ENCODE assay signal across 8 cellular contexts in the genomic region with DNA sequence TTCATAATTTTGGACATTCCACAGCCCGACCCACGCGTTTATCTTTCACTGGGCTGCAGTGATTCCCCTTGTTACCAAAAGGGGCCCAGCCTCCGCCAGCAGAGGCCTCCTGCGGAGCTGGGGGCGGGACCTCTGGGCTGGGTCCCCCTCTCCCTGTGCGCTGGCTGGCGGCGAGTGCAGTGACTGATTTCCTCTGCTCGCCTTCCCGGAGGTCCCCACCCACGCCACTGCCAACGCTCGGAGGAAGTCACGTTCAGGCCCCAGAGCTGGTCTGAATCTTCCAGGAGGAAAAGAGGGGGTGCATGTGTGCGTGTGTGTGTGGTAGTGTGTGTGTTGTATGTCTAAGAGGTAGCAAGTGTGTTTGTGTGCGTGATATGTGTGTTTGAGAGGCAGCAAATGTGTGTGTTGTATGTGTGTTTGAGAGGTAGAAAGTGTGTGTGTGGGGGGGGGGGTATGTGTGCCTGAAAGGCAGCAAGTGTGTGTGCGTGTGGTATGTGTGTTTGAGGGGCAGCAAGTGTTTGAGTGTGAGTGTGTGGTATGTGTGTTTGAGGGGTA. TPM values are rescaled to one million over a fixed set of nuclear protein-coding genes. Genes with fewer than 3 reads are reported as not detected.
A peak's percentile ranks its signal among the peaks of the same experiment; 100 is the strongest.
DNase-seq lines count a peak whose midpoint lies in the region; ATAC-seq lines count a peak whose summit lies in the region.

No MANE protein-coding gene starts in this region.

- peak; percentile 53 to 74 (median 54) for DNase-seq in CD4-positive, CD25-positive, alpha-beta regulatory T cell
- DNase-seq in T-helper 22 cell (ENCODE audit: low read depth) (peak; percentile 65), immature natural killer cell (peak; percentile 58 to 73 (median 67)), cerebellar nuclear complex (lab: John Stamatoyannopoulos, UW) (no peak), NCI-H774 (lab: John Stamatoyannopoulos, UW) (no peak), HuH-7.5 (ENCODE audit: low spot score) (no peak)
- DNase-seq in stimulated activated CD4-positive, alpha-beta T cell treated with anti-CD3 and anti-CD28 coated beads, Interleukin-4, amount 100 ng/mL, for 4 hours = peak; percentile 70 to 90

- peaks cover 20 to 42% (median 34%) of the 10 kb centered on the region in 4 donors for H3K4me1 Mint-ChIP-seq in CD4-positive, CD25-positive, alpha-beta regulatory T cell
- H3K4me1 Mint-ChIP-seq in immature natural killer cell = peaks cover 25 to 31% of the 10 kb centered on the region in 2 donors

- peak overlapping the region; percentile 55 to 88 (median 82) for H3K4me3 Mint-ChIP-seq in CD4-positive, CD25-positive, alpha-beta regulatory T cell
- H3K4me3 Mint-ChIP-seq in immature natural killer cell = peak overlapping the region; percentile 73 to 81 (median 77)

- peaks cover 5% of the 10 kb centered on the region for H3K36me3 Mint-ChIP-seq in CD4-positive, CD25-positive, alpha-beta regulatory T cell
- H3K36me3 Mint-ChIP-seq in immature natural killer cell = peaks cover 0 to 2% (median 0%) of the 10 kb centered on the region in 3 donors

- H3K27me3 ChIP-seq in CD4-positive, CD25-positive, alpha-beta regulatory T cell (ENCODE audit: control insufficient read depth, insufficient read depth, low read length) = no peaks in the 10 kb centered on the region

- peak; percentile 74 to 75 for ATAC-seq in CD4-positive, CD25-positive, alpha-beta regulatory T cell (ENCODE audit: low read depth in 2 of 2)

- no peaks in the 10 kb centered on the region for H3K9me3 ChIP-seq in CD4-positive, CD25-positive, alpha-beta regulatory T cell (ENCODE audit: control insufficient read depth in 2 of 2, low read length in 2 of 2)

- no peak overlapping the region for H3K27ac ChIP-seq in CD4-positive, CD25-positive, alpha-beta regulatory T cell (ENCODE audit: insufficient read depth, low read length, poor library complexity, severe bottlenecking)
- H3K27ac ChIP-seq in adipose tissue (ENCODE audit: low read depth, low read length) = peak overlapping the region; percentile 61

- H3K27me3 Mint-ChIP-seq in CD4-positive, CD25-positive, alpha-beta regulatory T cell = peaks cover 13% of the 10 kb centered on the region
- H3K27me3 Mint-ChIP-seq in immature natural killer cell (ENCODE audit: low read depth in 3 of 3) = peaks cover 10 to 17% (median 15%) of the 10 kb centered on the region in 3 donors

- no peaks in the 10 kb centered on the region for H3K36me3 ChIP-seq in CD4-positive, CD25-positive, alpha-beta regulatory T cell (ENCODE audit: control insufficient read depth, insufficient read depth, low read length)

- WGBS in adipose tissue, 3 donors = 13 to 57% (median 16%) methylated on average over 18 of the region's 18 CpGs

- H3K9me3 Mint-ChIP-seq in CD4-positive, CD25-positive, alpha-beta regulatory T cell = peaks cover 0 to 11% (median 2%) of the 10 kb centered on the region in 7 donors
- no peaks in the 10 kb centered on the region for H3K9me3 Mint-ChIP-seq in immature natural killer cell

- H3K4me1 ChIP-seq in CD4-positive, CD25-positive, alpha-beta regulatory T cell (ENCODE audit: control insufficient read depth, insufficient read depth, low read length, poor library complexity, severe bottlenecking) = peaks cover 27% of the 10 kb centered on the region

- H3K4me3 ChIP-seq in CD4-positive, CD25-positive, alpha-beta regulatory T cell (ENCODE audit: low read depth, low read length) = peak overlapping the region; percentile 86

- peak overlapping the region in 2 of 3 donors; percentile 85 to 89 for H3K27ac Mint-ChIP-seq in CD4-positive, CD25-positive, alpha-beta regulatory T cell
- peak overlapping the region in 5 of 6 donors; percentile 89 to 96 (median 92) for H3K27ac Mint-ChIP-seq in immature natural killer cell

RNA-seq across cellular contexts. Expression of a gene that starts 35.0 kb away (rescaled TPM):
- 333 TPM for total RNA-seq in CD4-positive, CD25-positive, alpha-beta regulatory T cell
- 100 to 1,000 TPM; 215 to 231 (median 223) TPM for polyA plus RNA-seq in CD4-positive, CD25-positive, alpha-beta regulatory T cell
- 10 to 100 TPM; 29.5 to 79.6 (median 73.2) TPM for polyA plus RNA-seq in adipose tissue
- 100 to 1,000 TPM; 265 to 734 (median 416) TPM for polyA plus RNA-seq in immature natural killer cell

Comparison
In these comparisons a context has a peak if more than half of its experiments do, and no peak if none do; other contexts are left out.
1. DNase-seq: peak in CD4-positive, CD25-positive, alpha-beta regulatory T cell (3 of 3), T-helper 22 cell (single experiment), immature natural killer cell (3 of 3) and stimulated activated CD4-positive, alpha-beta T cell treated with anti-CD3 and anti-CD28 coated beads, Interleukin-4, amount 100 ng/mL, for 4 hours (2 of 2); none in cerebellar nuclear complex (0 of 2), NCI-H774 (single experiment) and HuH-7.5 (single experiment).